ENCODE assay signal across 1 cellular context in genomic region chr1:155307247-155307740, GRCh38.
TF ChIP-seq lines count a peak whose summit lies in the region.

No MANE protein-coding gene starts in this region.

TF ChIP-seq in K562, 482 proteins besides CTCF, POLR2A, EP300 and RAD21 (continued from another document and continues in another):
- TF ChIP-seq THAP7 (CRISPR knock-in tag; IDR thresholded peaks at IDR 0.05) (no peak), CHD7 (IDR thresholded peaks at IDR 0.05; ENCODE audit: low read depth, low read length) (no peak), SAFB (IDR thresholded peaks at IDR 0.05; ENCODE audit: borderline replicate concordance, low read depth, low read length) (no peak), TOE1 (IDR thresholded peaks at IDR 0.05; ENCODE audit: borderline replicate concordance) (no peak), TOE1 (CRISPR knock-in tag; IDR thresholded peaks at IDR 0.05; ENCODE audit: borderline replicate concordance, low read depth) (no peak), ZMIZ1 (IDR thresholded peaks at IDR 0.05; ENCODE audit: low read depth in 2 of 2, low read length in 2 of 2) (no peak), ZNF77 (CRISPR knock-in tag; IDR thresholded peaks at IDR 0.05) (no peak), ZNF561 (CRISPR knock-in tag; conservative IDR thresholded peaks at IDR 0.05) (0 out of 2 replicates have a peak, but pooled peaks have one; percentile 45), HNRNPH1 (optimal IDR thresholded peaks at IDR 0.05; ENCODE audit: low read depth, low read length) (no peak), STAT5B (CRISPR knock-in tag; IDR thresholded peaks at IDR 0.05) (peak; percentile 79; the same call in 1 of the 2 replicates), CREB3 (tag; conservative IDR thresholded peaks at IDR 0.05; ENCODE audit: low read depth) (peak; percentile 99), SMARCE1 (IDR thresholded peaks at IDR 0.05) (no peak; the same call in 1 of the 2 replicates), HMGXB4 (CRISPR knock-in tag; IDR thresholded peaks at IDR 0.05) (no peak), COPS2 (conservative IDR thresholded peaks at IDR 0.05) (no peak), BMI1 (IDR thresholded peaks at IDR 0.05; ENCODE audit: low read length) (no peak), RREB1 (CRISPR knock-in tag; IDR thresholded peaks at IDR 0.05) (peak; percentile 93), ZNF518B (CRISPR knock-in tag; IDR thresholded peaks at IDR 0.05) (no peak), ZFX (CRISPR knock-in tag; IDR thresholded peaks at IDR 0.05) (no peak)
